In the genomic region with DNA sequence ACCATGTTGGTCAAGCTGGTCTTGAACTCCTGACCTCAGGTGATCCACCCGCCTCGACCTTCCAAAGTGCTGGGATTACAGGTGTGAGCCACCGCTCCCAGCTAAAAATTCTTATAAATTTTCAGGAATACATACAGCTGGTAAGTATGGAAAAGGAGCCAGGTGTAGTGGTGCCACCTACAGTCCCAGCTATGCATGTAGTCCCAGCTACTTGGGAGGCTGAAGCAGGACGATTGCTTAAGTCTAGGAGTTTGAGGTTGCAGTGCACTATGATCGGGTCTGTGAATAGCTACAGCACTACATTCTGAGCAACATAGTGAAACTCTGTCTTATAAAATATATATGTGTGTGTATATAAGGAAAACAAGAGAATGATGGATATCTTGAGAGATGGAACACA, we compare ENCODE assay signal across 18 cellular contexts. TPM values are rescaled to one million over a fixed set of nuclear protein-coding genes. Genes with fewer than 3 reads are reported as not detected.
DNase-seq lines count a peak whose midpoint lies in the region; FAIRE-seq and TF ChIP-seq lines count a peak whose summit lies in the region.
"Had no signal": no experiment of that assay in that cellular context is flagged by ENCODE, and none has a peak within 500 bp of the region (broad histone marks: within the 10 kb centered on the region; RNA-seq: fewer than 3 reads in every experiment).

No MANE protein-coding gene starts in this region.

- intact Hi-C loops in Caco-2 (cut with micrococcal nuclease; ENCODE audit: unreplicated experiment) = no loop called here
- intact Hi-C loops in esophagus squamous epithelium (cut with DNase I) = no loop called here

- TF ChIP-seq POLR2A in esophagus squamous epithelium (IDR thresholded peaks at IDR 0.05) = no peak

- no peak for FAIRE-seq in bronchial epithelial cell (lab: Jason Lieb, UNC)
- FAIRE-seq: D721Med had no signal

- H3K36me3 Mint-ChIP-seq in Caco-2 (ENCODE audit: insufficient read depth, unreplicated experiment) = no peaks in the 10 kb centered on the region

- H3K4me3 Mint-ChIP-seq in Caco-2 (ENCODE audit: unreplicated experiment) = no peak overlapping the region
- H3K4me3 Mint-ChIP-seq: activated CD4-positive, alpha-beta T cell treated with anti-CD3 and anti-CD28 coated beads, Interleukin-2, amount 10 ng/mL, durations not matched to agents 7 days and 5 days; activated naive CD4-positive, alpha-beta T cell treated with anti-CD3 and anti-CD28 coated beads, Interleukin-2, amount 50 U/mL, for 24 hours had no signal

- no peak overlapping the region for H3K27ac ChIP-seq in esophagus squamous epithelium
- H3K27ac ChIP-seq: body of pancreas, dorsolateral prefrontal cortex, testis had no signal

- no peak overlapping the region for H3K27ac Mint-ChIP-seq in Caco-2 (ENCODE audit: unreplicated experiment)
- H3K27ac Mint-ChIP-seq: activated CD4-positive, alpha-beta T cell treated with anti-CD3 and anti-CD28 coated beads, Interleukin-2, amount 10 ng/mL, durations not matched to agents 7 days and 5 days; activated naive CD4-positive, alpha-beta T cell treated with anti-CD3 and anti-CD28 coated beads, Interleukin-2, amount 50 U/mL, for 24 hours had no signal

- H3K4me3 ChIP-seq in Caco-2 (ENCODE audit: low read depth, low read length) = no peak overlapping the region
- H3K4me3 ChIP-seq in HFF-Myc (replicated peaks; ENCODE audit: low read depth, low read length) = no peak overlapping the region
- H3K4me3 ChIP-seq in bronchial epithelial cell (ENCODE audit: low read depth, low read length) = no peak overlapping the region
- no peak overlapping the region for H3K4me3 ChIP-seq in esophagus squamous epithelium
- H3K4me3 ChIP-seq: body of pancreas, dorsolateral prefrontal cortex, testis had no signal

- 80 to 88% methylated on average over 5 of the region's 5 CpGs for WGBS in esophagus squamous epithelium, 2 donors

- no peaks in the 10 kb centered on the region for H3K9me3 Mint-ChIP-seq in Caco-2 (ENCODE audit: unreplicated experiment)
- H3K9me3 Mint-ChIP-seq: activated CD4-positive, alpha-beta T cell treated with anti-CD3 and anti-CD28 coated beads, Interleukin-2, amount 10 ng/mL, durations not matched to agents 7 days and 5 days; activated naive CD4-positive, alpha-beta T cell treated with anti-CD3 and anti-CD28 coated beads, Interleukin-2, amount 50 U/mL, for 24 hours had no signal

- POLR2A ChIA-PET in Caco-2 (lab: Charles Lee) = interaction anchor here (0.9 kb wide), 1 partner anchor 14 kb away, joined by 6 read pairs; no protein-coding TSS in a partner anchor

- DNase-seq in Caco-2 = peak in 1 of 2 experiments; percentile 29
- no peak for DNase-seq in HFF-Myc (ENCODE audit: extremely low read depth, low read depth)
- DNase-seq in bronchial epithelial cell (ENCODE audit: low read depth) = no peak
- DNase-seq in SK-N-DZ (ENCODE audit: low spot score) = no peak
- no peak for DNase-seq in esophagus squamous epithelium (lab: John Stamatoyannopoulos, UW)
- DNase-seq in stimulated activated naive CD4-positive, alpha-beta T cell (lab: John Stamatoyannopoulos, UW) = no peak
- DNase-seq: activated CD4-positive, alpha-beta T cell treated with anti-CD3 and anti-CD28 coated beads, Interleukin-2, amount 10 ng/mL, durations not matched to agents 7 days and 5 days; activated T-cell treated with anti-CD3 and anti-CD28 coated beads for 4 hours; body of pancreas; dorsolateral prefrontal cortex; KG1; NCI-H1436; nucleus accumbens; stimulated activated CD4-positive, alpha-beta T cell treated with anti-CD3 and anti-CD28 coated beads, Interleukin-2, amount 100 ng/mL, for 48 hours; stimulated activated CD8-positive, alpha-beta memory T cell treated with anti-CD3 and anti-CD28 coated beads, Interleukin-4, amount 100 ng/mL, for 48 hours; testis had no signal

- H3K27me3 Mint-ChIP-seq in Caco-2 (ENCODE audit: insufficient read depth, unreplicated experiment) = no peaks in the 10 kb centered on the region
- H3K27me3 Mint-ChIP-seq: activated CD4-positive, alpha-beta T cell treated with anti-CD3 and anti-CD28 coated beads, Interleukin-2, amount 10 ng/mL, durations not matched to agents 7 days and 5 days; activated naive CD4-positive, alpha-beta T cell treated with anti-CD3 and anti-CD28 coated beads, Interleukin-2, amount 50 U/mL, for 24 hours had no signal

- H3K36me3 ChIP-seq in Caco-2 (ENCODE audit: control insufficient read depth, insufficient read depth, low read length) (no peaks in the 10 kb centered on the region), bronchial epithelial cell (ENCODE audit: control insufficient read depth, insufficient read depth, low read length) (no peaks in the 10 kb centered on the region), esophagus squamous epithelium (peaks cover 0 to 44% (median 0%) of the 10 kb centered on the region in 3 donors)

- BruUV-seq in Caco-2 (replicated peaks; lab: Mats Ljungman, UMichigan) = no TSS peak

- H3K9me3 ChIP-seq in Caco-2 (no peaks in the 10 kb centered on the region), esophagus squamous epithelium (no peaks in the 10 kb centered on the region)
- H3K9me3 ChIP-seq: body of pancreas, testis had no signal

- CTCF ChIA-PET in Caco-2 (lab: Charles Lee) = interaction anchor here (0.7 to 1.2 kb wide), 6 partner anchors 15 to 260 kb away, joined by 3 to 6 read pairs (median 4); no protein-coding TSS in a partner anchor

- H3K4me1 Mint-ChIP-seq in Caco-2 (ENCODE audit: low read depth, unreplicated experiment) = no peaks in the 10 kb centered on the region

- H3K27me3 ChIP-seq in Caco-2 (replicated peaks; ENCODE audit: control insufficient read depth, insufficient read depth, low read length) (no peaks in the 10 kb centered on the region), bronchial epithelial cell (ENCODE audit: control insufficient read depth, insufficient read depth, low read length) (no peaks in the 10 kb centered on the region), esophagus squamous epithelium (no peaks in the 10 kb centered on the region)
- H3K27me3 ChIP-seq: body of pancreas, dorsolateral prefrontal cortex, testis had no signal

- TF ChIP-seq CTCF in Caco-2 (IDR thresholded peaks at IDR 0.05; ENCODE audit: insufficient read depth in 1 of 2, low read depth in 1 of 2, low read length in 1 of 2, severe bottlenecking in 1 of 2, unreplicated experiment in 1 of 2) = peak; percentile 19 to 53
- TF ChIP-seq CTCF in HFF-Myc (IDR thresholded peaks at IDR 0.05; ENCODE audit: low read depth, low read length, missing control alignments) = peak; percentile 5
- peak; percentile 23 for TF ChIP-seq CTCF in bronchial epithelial cell (IDR thresholded peaks at IDR 0.05; ENCODE audit: insufficient read depth, low read length, severe bottlenecking)
- no peak for TF ChIP-seq CTCF in esophagus squamous epithelium (IDR thresholded peaks at IDR 0.05)

- H3K4me1 ChIP-seq in Caco-2 = no peaks in the 10 kb centered on the region
- no peaks in the 10 kb centered on the region for H3K4me1 ChIP-seq in esophagus squamous epithelium
- H3K4me1 ChIP-seq: body of pancreas, testis had no signal

RNA-seq across cellular contexts. Expression of a gene that starts 19.0 kb away (rescaled TPM):
- total RNA-seq in Caco-2 (2022) = 52.3 and 52.4 TPM in 2 replicates
- total RNA-seq in bronchial epithelial cell = 30.0 and 37.3 TPM in 2 replicates
- polyA plus RNA-seq in SK-N-DZ (2014; cell fraction: cytosol; rRNA removed) = 61.6 and 73.8 TPM in 2 replicates
- 187 and 202 TPM in 2 replicates for polyA plus RNA-seq in SK-N-DZ (2014; cell fraction: nucleus; rRNA removed)
- 10 to 100 TPM; 26.2 to 54.0 (median 27.3) TPM for total RNA-seq in esophagus squamous epithelium

RNA-seq across cellular contexts. Expression of a gene that starts 31.7 kb away (rescaled TPM):
- total RNA-seq in Caco-2 (2022) (66.6 and 68.5 TPM in 2 replicates), bronchial epithelial cell (7.8 and 10.0 TPM in 2 replicates), esophagus squamous epithelium (10 to 100 TPM; 10.5 to 29.9 (median 27.2) TPM)
- polyA plus RNA-seq in SK-N-DZ (2014; cell fraction: cytosol; rRNA removed) = 27.8 and 39.6 TPM in 2 replicates
- polyA plus RNA-seq in SK-N-DZ (2014; cell fraction: nucleus; rRNA removed) = 51.7 and 69.3 TPM in 2 replicates

RNA-seq across cellular contexts. Expression of a gene that starts 36.0 kb away (rescaled TPM):
- total RNA-seq in Caco-2 (2022) (18.1 and 19.5 TPM in 2 replicates), bronchial epithelial cell (33.4 and 34.4 TPM in 2 replicates), esophagus squamous epithelium (10 to 100 TPM; 22.7 to 29.4 (median 23.3) TPM)
- polyA plus RNA-seq in SK-N-DZ (2014; cell fraction: cytosol; rRNA removed) = 22.2 and 23.3 TPM in 2 replicates
- 11.3 and 15.6 TPM in 2 replicates for polyA plus RNA-seq in SK-N-DZ (2014; cell fraction: nucleus; rRNA removed)

RNA-seq across cellular contexts. Expression of a gene that starts 45.2 kb away (rescaled TPM):
- total RNA-seq in Caco-2 (2022) = 17.4 and 20.0 TPM in 2 replicates
- 6.3 and 10.1 TPM in 2 replicates for total RNA-seq in bronchial epithelial cell
- 4.0 and 6.6 TPM in 2 replicates for polyA plus RNA-seq in SK-N-DZ (2014; cell fraction: cytosol; rRNA removed)
- 10.2 and 174 TPM in 2 replicates for polyA plus RNA-seq in SK-N-DZ (2014; cell fraction: nucleus; rRNA removed)
- 10 to 100 TPM; 13.3 to 17.2 (median 16.1) TPM for total RNA-seq in esophagus squamous epithelium

RNA-seq across cellular contexts. Expression of a gene that starts 51.0 kb away (rescaled TPM):
- 137 and 147 TPM in 2 replicates for total RNA-seq in Caco-2 (2022)
- total RNA-seq in bronchial epithelial cell = 56.3 and 56.6 TPM in 2 replicates
- polyA plus RNA-seq in SK-N-DZ (2014; cell fraction: cytosol; rRNA removed) = 108 and 127 TPM in 2 replicates
- 66.8 and 109 TPM in 2 replicates for polyA plus RNA-seq in SK-N-DZ (2014; cell fraction: nucleus; rRNA removed)
- 10 to 100 TPM; 38.6 to 90.6 (median 83.4) TPM for total RNA-seq in esophagus squamous epithelium

Comparison
In these comparisons a context has a peak if more than half of its experiments do, and no peak if none do; other contexts are left out.
1. CTCF ChIP-seq: peak in Caco-2 (2 of 2), HFF-Myc (single experiment) and bronchial epithelial cell (single experiment); none in esophagus squamous epithelium (0 of 6).